ENCODE assay signal across 14 cellular contexts in genomic region chr12:109738209-109738608, GRCh38. TPM values are rescaled to one million over a fixed set of nuclear protein-coding genes. Genes with fewer than 3 reads are reported as not detected.
DNase-seq lines count a peak whose midpoint lies in the region; ATAC-seq and TF ChIP-seq lines count a peak whose summit lies in the region.
"Had no signal": no experiment of that assay in that cellular context is flagged by ENCODE, and none has a peak within 500 bp of the region (broad histone marks: within the 10 kb centered on the region; RNA-seq: fewer than 3 reads in every experiment).

No MANE protein-coding gene starts in this region.

- peak overlapping the region; percentile 36 for H3K9ac ChIP-seq in endodermal cell (ENCODE audit: extremely low read depth, low read length, poor library complexity, severe bottlenecking)

- H3K27me3 ChIP-seq in left ventricle myocardium inferior (ENCODE audit: low read depth) = no peaks in the 10 kb centered on the region
- no peaks in the 10 kb centered on the region for H3K27me3 ChIP-seq in endodermal cell (ENCODE audit: control insufficient read depth, insufficient read depth, low read length, poor library complexity, severe bottlenecking)
- no peaks in the 10 kb centered on the region for H3K27me3 ChIP-seq in aorta (ENCODE audit: control insufficient read depth in 1 of 2, insufficient read depth in 2 of 2, low read length in 1 of 2)
- H3K27me3 ChIP-seq in A673 (replicated peaks; ENCODE audit: insufficient read depth, low read depth, low read length, poor library complexity) = no peaks in the 10 kb centered on the region

- CTCF ChIA-PET in A673 (lab: Charles Lee) = no interaction called here

- peaks cover 72% of the 10 kb centered on the region for H3K4me1 Mint-ChIP-seq in endodermal cell

- H3K4me3 Mint-ChIP-seq in endodermal cell = peak overlapping the region; percentile 43
- H3K4me3 Mint-ChIP-seq: T-helper 1 cell treated with Interleukin-12 subunit alpha and Interleukin-12 subunit beta and Interleukin-4 antibody, amounts not matched to agents 30 μg/mL and 1 μg/mL, for 36 hours had no signal

- H3K36me3 ChIP-seq in left ventricle myocardium inferior (no peaks in the 10 kb centered on the region), endodermal cell (ENCODE audit: control insufficient read depth, insufficient read depth, low read length) (peaks cover 6% of the 10 kb centered on the region), aorta (ENCODE audit: control insufficient read depth in 1 of 2, insufficient read depth in 2 of 2, low read length in 1 of 2) (no peaks in the 10 kb centered on the region), A673 (ENCODE audit: insufficient read depth, low read length, poor library complexity, severe bottlenecking) (no peaks in the 10 kb centered on the region)

- H3K27ac ChIP-seq in left ventricle myocardium inferior (replicated peaks) (no peak overlapping the region), endodermal cell (ENCODE audit: low read depth, low read length) (no peak overlapping the region), aorta (ENCODE audit: low read depth in 1 of 2, low read length in 2 of 2) (no peak overlapping the region), A673 (ENCODE audit: low read depth, low read length, poor library complexity, severe bottlenecking) (no peak overlapping the region)

- no peak for TF ChIP-seq CTCF in left ventricle myocardium inferior (IDR thresholded peaks at IDR 0.05; ENCODE audit: borderline replicate concordance)
- TF ChIP-seq CTCF in endodermal cell (conservative IDR thresholded peaks at IDR 0.05) = no peak
- TF ChIP-seq CTCF in A673 (conservative IDR thresholded peaks at IDR 0.05; ENCODE audit: low read depth, low read length) = no peak

- no peaks in the 10 kb centered on the region for H3K36me3 Mint-ChIP-seq in endodermal cell (ENCODE audit: low read depth)

- H3K4me3 ChIP-seq in left ventricle myocardium inferior (no peak overlapping the region), endodermal cell (ENCODE audit: low read length) (peak overlapping the region; percentile 66), aorta (ENCODE audit: low read length in 2 of 2) (no peak overlapping the region), A673 (ENCODE audit: low read depth, low read length, poor library complexity, severe bottlenecking) (no peak overlapping the region)

- H3K9me3 Mint-ChIP-seq in endodermal cell = no peaks in the 10 kb centered on the region
- H3K9me3 Mint-ChIP-seq: T-helper 1 cell treated with Interleukin-12 subunit alpha and Interleukin-12 subunit beta and Interleukin-4 antibody, amounts not matched to agents 30 μg/mL and 1 μg/mL, for 36 hours had no signal

- H3K9me3 ChIP-seq in left ventricle myocardium inferior (replicated peaks) = no peaks in the 10 kb centered on the region
- H3K9me3 ChIP-seq in endodermal cell (ENCODE audit: control insufficient read depth, low read length) = no peaks in the 10 kb centered on the region
- no peaks in the 10 kb centered on the region for H3K9me3 ChIP-seq in aorta (ENCODE audit: control insufficient read depth, low read length)
- H3K9me3 ChIP-seq in A673 (ENCODE audit: low read depth, low read length, poor library complexity, severe bottlenecking) = no peaks in the 10 kb centered on the region

- WGBS in endodermal cell (ENCODE audit: insufficient coverage in 1 of 2, insufficient read length in 1 of 2), 2 experiments = 68 to 83% methylated on average over 1 to 4 of the region's 4 CpGs
- 53 to 58% methylated on average over 4 of the region's 4 CpGs for WGBS in aorta, 2 donors

- peaks cover 41% of the 10 kb centered on the region for H3K4me1 ChIP-seq in left ventricle myocardium inferior
- H3K4me1 ChIP-seq in endodermal cell (ENCODE audit: control insufficient read depth, insufficient read depth, low read length) = peaks cover 67% of the 10 kb centered on the region
- no peaks in the 10 kb centered on the region for H3K4me1 ChIP-seq in aorta (ENCODE audit: control insufficient read depth in 1 of 2, insufficient read depth in 2 of 2, low read length in 2 of 2)
- H3K4me1 ChIP-seq in A673 (ENCODE audit: insufficient read depth, low read length, poor library complexity, severe bottlenecking) = peaks cover 28% of the 10 kb centered on the region

- POLR2A ChIA-PET in A673 (lab: Charles Lee; ENCODE audit: low non-redundant PET) = no interaction called here

- peak; percentile 60 for DNase-seq in cardiac septum (ENCODE audit: low spot score)
- DNase-seq in left ventricle myocardium inferior = no peak
- DNase-seq in endodermal cell = peak; percentile 58
- peak; percentile 51 for DNase-seq in mesenteric fat pad (ENCODE audit: low spot score)
- peak; percentile 20 to 47 for DNase-seq in aorta
- no peak for DNase-seq in A673 (ENCODE audit: low spot score)
- no peak for DNase-seq in DMS114 treated with DMSO at 0.1 percent for 48 hours (lab: John Stamatoyannopoulos, UW; ENCODE audit: unreplicated experiment)
- no peak for DNase-seq in NCI-H510A treated with DMSO at 0.1 percent for 48 hours (lab: John Stamatoyannopoulos, UW)
- DNase-seq: activated T-cell treated with anti-CD3 and anti-CD28 coated beads for 4 hours, AML-193, cerebellar nuclear complex, NCI-H2029 had no signal

- no peaks in the 10 kb centered on the region for H3K27me3 Mint-ChIP-seq in endodermal cell (ENCODE audit: insufficient read depth)

- intact Hi-C loops in cardiac septum (cut with DNase I) = no loop called here
- intact Hi-C loops in left ventricle myocardium inferior (cut with micrococcal nuclease) = no loop called here
- intact Hi-C loops in aorta (cut with DNase I) = no loop called here
- intact Hi-C loops in A673 (cut with micrococcal nuclease; ENCODE audit: unreplicated experiment) = no loop called here

- ATAC-seq in aorta (ENCODE audit: low FRiP score) = no peak
- ATAC-seq: HCT116 had no signal

- peak overlapping the region; percentile 96 for H3K27ac Mint-ChIP-seq in endodermal cell
- H3K27ac Mint-ChIP-seq: T-helper 1 cell treated with Interleukin-12 subunit alpha and Interleukin-12 subunit beta and Interleukin-4 antibody, amounts not matched to agents 30 μg/mL and 1 μg/mL, for 36 hours had no signal

- BruUV-seq in A673 (replicated peaks; lab: Mats Ljungman, UMichigan) = no TSS peak

RNA-seq across cellular contexts. Expression of gene FAM222A, which starts 24.6 kb away (rescaled TPM):
- total RNA-seq in cardiac septum = 7.8 TPM
- 20.0 TPM for total RNA-seq in left ventricle myocardium inferior
- 10 to 100 TPM; 21.6 to 24.4 TPM for total RNA-seq in endodermal cell
- polyA plus RNA-seq in endodermal cell (2013, experiment 1 of 2) = 8.7 TPM
- polyA plus RNA-seq in endodermal cell (2013, experiment 2 of 2) = 8.7 TPM
- total RNA-seq in mesenteric fat pad = 2.7 TPM
- under 1 TPM; 0.48 to 0.52 TPM for total RNA-seq in aorta
- under 1 TPM; 0.25 to 0.28 TPM for polyA plus RNA-seq in aorta
- 3.9 and 5.5 TPM in 2 replicates for total RNA-seq in A673 (2021)

Comparison
In these comparisons a context has a peak if more than half of its experiments do, and no peak if none do; other contexts are left out.
1. DNase-seq: peak in cardiac septum (single experiment), endodermal cell (single experiment), mesenteric fat pad (single experiment) and aorta (2 of 2); none in left ventricle myocardium inferior (single experiment), A673 (single experiment), DMS114 treated with DMSO at 0.1 percent for 48 hours (single experiment) and NCI-H510A treated with DMSO at 0.1 percent for 48 hours (single experiment).